In the genomic region with DNA sequence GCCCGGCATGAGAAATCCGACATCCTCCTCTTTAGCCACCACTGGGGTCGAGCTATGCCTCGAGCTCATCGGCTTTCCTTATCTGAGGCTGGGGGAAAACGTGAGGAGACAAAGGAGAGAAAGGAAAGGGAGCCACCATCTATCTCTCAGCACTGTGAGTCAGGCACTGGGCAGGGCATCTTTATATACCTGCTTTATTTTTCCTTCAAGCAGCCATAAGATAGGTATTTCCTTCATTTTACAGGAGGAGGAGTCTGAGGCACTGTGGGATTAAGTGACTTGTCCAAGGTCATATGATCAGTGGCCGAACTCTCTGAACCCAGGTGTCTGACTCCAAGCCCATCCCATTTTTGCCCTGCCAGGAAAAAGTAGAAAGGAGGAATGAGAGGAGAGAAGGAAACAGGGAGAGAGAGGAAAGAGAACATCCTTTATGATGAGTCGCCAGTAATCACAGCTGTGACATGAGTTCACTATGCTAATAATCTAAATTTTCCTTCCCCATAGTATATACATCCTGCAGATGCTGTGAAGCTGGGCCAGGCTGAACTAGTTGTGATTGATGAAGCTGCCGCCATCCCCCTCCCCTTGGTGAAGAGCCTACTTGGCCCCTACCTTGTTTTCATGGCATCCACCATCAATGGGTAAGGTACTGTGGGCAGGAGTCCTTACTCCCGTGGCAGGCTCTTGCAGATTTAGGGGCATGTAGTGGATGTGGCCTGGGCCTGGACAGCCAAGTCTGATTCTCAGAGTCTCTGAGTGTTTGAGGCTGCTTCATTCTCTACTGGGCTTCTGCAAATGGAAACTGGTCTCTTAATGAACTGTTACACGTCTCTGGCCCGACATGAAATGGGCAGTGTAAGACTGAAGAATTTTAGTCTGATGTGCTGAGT, we compare ENCODE assay signal across 15 cellular contexts.
"Had no signal": no experiment of that assay in that cellular context is flagged by ENCODE, and none has a peak within 500 bp of the region (broad histone marks: within the 10 kb centered on the region; RNA-seq: fewer than 3 reads in every experiment).

No MANE protein-coding gene starts in this region.

- H3K27ac Mint-ChIP-seq: natural killer cell had no signal

- H3K4me3 ChIP-seq: adrenal gland, gastrocnemius medialis, heart left ventricle, left lung, transverse colon had no signal

- H3K27ac ChIP-seq: adrenal gland, gastrocnemius medialis, heart left ventricle, left lung, transverse colon had no signal

- DNase-seq: activated CD4-positive, CD25-positive, alpha-beta regulatory T cell treated with anti-CD3 and anti-CD28 coated beads, Interleukin-2, amount 50 U/mL, for 72 hours; activated naive CD4-positive, alpha-beta T cell treated with Interleukin-2 at 50 U/mL for 16 hours; adrenal gland; gastrocnemius medialis; heart left ventricle; left lung; natural killer cell; nucleus accumbens; posterior cingulate gyrus; retina; stimulated activated CD4-positive, alpha-beta T cell treated with anti-CD3 and anti-CD28 coated beads, Interleukin-2, amount 100 ng/mL, for 48 hours; stimulated activated naive CD8-positive, alpha-beta T cell treated with anti-CD3 and anti-CD28 coated beads, Interleukin-15, Interleukin-2, amounts not matched to agents 100 U/mL and 50 U/mL, for 24 hours; T-helper 1 cell; T1000; transverse colon had no signal

- H3K27me3 ChIP-seq: adrenal gland, gastrocnemius medialis, heart left ventricle, left lung, transverse colon had no signal

- H3K4me1 ChIP-seq: adrenal gland, gastrocnemius medialis, left lung, transverse colon had no signal

- H3K9me3 ChIP-seq: adrenal gland, gastrocnemius medialis, heart left ventricle, left lung, transverse colon had no signal

- H3K4me3 Mint-ChIP-seq: natural killer cell had no signal

- H3K9me3 Mint-ChIP-seq: natural killer cell had no signal

- ATAC-seq: gastrocnemius medialis; heart left ventricle; left lung; natural killer cell; stimulated activated naive CD8-positive, alpha-beta T cell treated with anti-CD3 and anti-CD28 coated beads, Interleukin-15, Interleukin-2, amounts not matched to agents 100 U/mL and 50 U/mL, for 24 hours had no signal

- H3K4me1 Mint-ChIP-seq: natural killer cell had no signal
